Comparison of ENCODE assay signal across 8 cellular contexts in genomic region chr7:148697256-148697841, GRCh38. TPM values are rescaled to one million over a fixed set of nuclear protein-coding genes. Genes with fewer than 3 reads are reported as not detected.
DNase-seq lines count a peak whose midpoint lies in the region; ATAC-seq, FAIRE-seq and TF ChIP-seq lines count a peak whose summit lies in the region.

No MANE protein-coding gene starts in this region.

- TF ChIP-seq POLR2A in A549 (IDR thresholded peaks at IDR 0.05; ENCODE audit: low read length) = no peak
- TF ChIP-seq POLR2A in prostate gland (IDR thresholded peaks at IDR 0.05) = no peak

- H3K4me3 ChIP-seq in A549 (peak overlapping the region; percentile 78), MM.1S (ENCODE audit: low read length) (peak overlapping the region; percentile 80), prostate gland (peak overlapping the region; percentile 64 to 95)

- H3K27me3 Mint-ChIP-seq in activated T-cell treated with anti-CD3 and anti-CD28 coated beads, Interleukin-2, amount 50 U/mL, for 72 hours (ENCODE audit: low read depth) = no peaks in the 10 kb centered on the region

- TF ChIP-seq CTCF in A549 (IDR thresholded peaks at IDR 0.05) = no peak
- TF ChIP-seq CTCF in MM.1S (IDR thresholded peaks at IDR 0.05; ENCODE audit: low read length) = no peak
- no peak for TF ChIP-seq CTCF in foreskin keratinocyte (conservative IDR thresholded peaks at IDR 0.05)
- no peak for TF ChIP-seq CTCF in prostate gland (IDR thresholded peaks at IDR 0.05)

- H3K9me2 ChIP-seq in MM.1S (replicated peaks; ENCODE audit: insufficient read depth, low read length) = no peaks in the 10 kb centered on the region

- no peak for ATAC-seq in A549
- peak; percentile 47 to 59 for ATAC-seq in activated T-cell treated with anti-CD3 and anti-CD28 coated beads, Interleukin-2, amount 50 U/mL, for 72 hours (replicated peaks in 1 of 2)
- peak; percentile 11 for ATAC-seq in foreskin keratinocyte
- ATAC-seq in GM21737 (IDR thresholded peaks at IDR 0.05; ENCODE audit: unreplicated experiment) = no peak

- H3K36me3 Mint-ChIP-seq in activated T-cell treated with anti-CD3 and anti-CD28 coated beads, Interleukin-2, amount 50 U/mL, for 72 hours (ENCODE audit: insufficient read depth in 2 of 2) = peaks cover 6 to 9% of the 10 kb centered on the region in 2 donors

- H3K4me3 Mint-ChIP-seq in activated T-cell treated with anti-CD3 and anti-CD28 coated beads, Interleukin-2, amount 50 U/mL, for 72 hours = peak overlapping the region; percentile 79 to 95

- H3K4me2 ChIP-seq in A549 = peak overlapping the region; percentile 93
- peak overlapping the region; percentile 83 for H3K4me2 ChIP-seq in MM.1S (ENCODE audit: low read depth, low read length)

- TF ChIP-seq EP300 in A549 (IDR thresholded peaks at IDR 0.05) = no peak

- DNase-seq in A549 (ENCODE audit: low read depth in 1 of 2, low spot score in 1 of 2) (no peak), MM.1S (no peak), foreskin keratinocyte (peak in 1 of 2 donors; percentile 44), prostate gland (ENCODE audit: low spot score) (peak; percentile 6), T1000 (lab: John Stamatoyannopoulos, UW) (no peak), GM19240 (ENCODE audit: insufficient read length, low spot score) (no peak)
- peak; percentile 69 to 77 for DNase-seq in activated T-cell treated with anti-CD3 and anti-CD28 coated beads, Interleukin-2, amount 50 U/mL, for 72 hours

- peaks cover 45% of the 10 kb centered on the region for H3K79me2 ChIP-seq in MM.1S (ENCODE audit: low read length)

- no peaks in the 10 kb centered on the region for H3K27me3 ChIP-seq in MM.1S (replicated peaks; ENCODE audit: insufficient read depth, low read length)
- H3K27me3 ChIP-seq in foreskin keratinocyte = no peaks in the 10 kb centered on the region
- no peaks in the 10 kb centered on the region for H3K27me3 ChIP-seq in prostate gland (replicated peaks; ENCODE audit: insufficient read depth)

- peak overlapping the region; percentile 75 for H2AFZ ChIP-seq in MM.1S (ENCODE audit: low read length)

- 93% methylated on average over 13 of the region's 13 CpGs for WGBS in A549 (ENCODE audit: missing lambda C conversion rate)
- WGBS in prostate gland = 25% methylated on average over 13 of the region's 13 CpGs

- peaks cover 53% of the 10 kb centered on the region for H3K4me1 Mint-ChIP-seq in activated T-cell treated with anti-CD3 and anti-CD28 coated beads, Interleukin-2, amount 50 U/mL, for 72 hours (ENCODE audit: low read depth)

- H3K9ac ChIP-seq in MM.1S (ENCODE audit: low read length) = peak overlapping the region; percentile 91

- H3K27ac ChIP-seq in A549 = peak overlapping the region in 1 of 2 experiments; percentile 98; a peak in 4 of 6 replicates
- H3K27ac ChIP-seq in MM.1S (ENCODE audit: low read length) = peak overlapping the region; percentile 83; the same call in 1 of the 2 replicates
- peak overlapping the region; percentile 93 for H3K27ac ChIP-seq in foreskin keratinocyte
- H3K27ac ChIP-seq in prostate gland = peak overlapping the region; percentile 87 to 97

- POLR2A ChIA-PET in A549 (lab: Yijun Ruan, JAX) = interaction anchor here (0.6 to 2.4 kb wide), 2 partner anchors 244 to 559 kb away, joined by 3 to 10 read pairs; no protein-coding TSS in a partner anchor

- TF ChIP-seq RAD21 in A549 (conservative IDR thresholded peaks at IDR 0.05 in 1 of 2, IDR thresholded peaks at IDR 0.05 in 1 of 2) = no peak

- H3K36me3 ChIP-seq in MM.1S (replicated peaks; ENCODE audit: insufficient read depth, low read length) (no peaks in the 10 kb centered on the region), prostate gland (no peaks in the 10 kb centered on the region)

- intact Hi-C loops in prostate gland (cut with DNase I) = loop anchor here (5.0 to 10.0 kb wide), 3 partner anchors 187 to 290 kb away; partner anchors contain the start of gene EZH2

- H3K27ac Mint-ChIP-seq in activated T-cell treated with anti-CD3 and anti-CD28 coated beads, Interleukin-2, amount 50 U/mL, for 72 hours = peak overlapping the region; percentile 98

- CTCF ChIA-PET in A549 (lab: Yijun Ruan, JAX) = no interaction called here

- peaks cover 19% of the 10 kb centered on the region for H3F3A ChIP-seq in MM.1S (ENCODE audit: insufficient read depth, low read length)

- H4K20me1 ChIP-seq in MM.1S (ENCODE audit: insufficient read depth, low read length) = peaks cover 16% of the 10 kb centered on the region

- no peak for FAIRE-seq in A549 (lab: Jason Lieb, UNC)

- H3K9me3 ChIP-seq in A549 (no peaks in the 10 kb centered on the region), MM.1S (replicated peaks; ENCODE audit: insufficient read depth, low read length) (no peaks in the 10 kb centered on the region), prostate gland (no peaks in the 10 kb centered on the region)

- H3K9me3 Mint-ChIP-seq in activated T-cell treated with anti-CD3 and anti-CD28 coated beads, Interleukin-2, amount 50 U/mL, for 72 hours = no peaks in the 10 kb centered on the region

- peaks cover 28% of the 10 kb centered on the region for H3K4me1 ChIP-seq in A549
- H3K4me1 ChIP-seq in MM.1S (ENCODE audit: low read length) = peaks cover 19% of the 10 kb centered on the region
- peaks cover 27% of the 10 kb centered on the region for H3K4me1 ChIP-seq in foreskin keratinocyte
- peaks cover 2% of the 10 kb centered on the region for H3K4me1 ChIP-seq in prostate gland (replicated peaks)

TF ChIP-seq in A549, 52 proteins besides CTCF, POLR2A, EP300 and RAD21:
- TF ChIP-seq BHLHE40 (IDR thresholded peaks at IDR 0.05; ENCODE audit: low read depth, low read length) = no peak
- TF ChIP-seq HMGXB4 (CRISPR knock-in tag; IDR thresholded peaks at IDR 0.05; ENCODE audit: borderline replicate concordance) = no peak
- TF ChIP-seq FOSL2 (IDR thresholded peaks at IDR 0.05) = no peak
- TF ChIP-seq FOSL2 (CRISPR knock-in tag; IDR thresholded peaks at IDR 0.05) = no peak
- no peak for TF ChIP-seq KDM5A (IDR thresholded peaks at IDR 0.05)
- TF ChIP-seq SMC3 (IDR thresholded peaks at IDR 0.05) = no peak
- no peak for TF ChIP-seq RCOR1 (IDR thresholded peaks at IDR 0.05; ENCODE audit: low read depth, low read length)
- TF ChIP-seq MAFK (IDR thresholded peaks at IDR 0.05; ENCODE audit: partially characterized antibody) = no peak
- no peak for TF ChIP-seq RFX5 (IDR thresholded peaks at IDR 0.05)
- no peak for TF ChIP-seq ZFP36 (IDR thresholded peaks at IDR 0.05; ENCODE audit: borderline replicate concordance, partially characterized antibody)
- TF ChIP-seq CHD4 (IDR thresholded peaks at IDR 0.05; ENCODE audit: borderline replicate concordance) = no peak
- no peak for TF ChIP-seq HOXB5 (CRISPR knock-in tag; IDR thresholded peaks at IDR 0.05)
- TF ChIP-seq NFE2L2 (conservative IDR thresholded peaks at IDR 0.05; ENCODE audit: low read length) = no peak
- no peak for TF ChIP-seq FOXS1 (CRISPR knock-in tag; IDR thresholded peaks at IDR 0.05)
- TF ChIP-seq ZSCAN20 (CRISPR knock-in tag; IDR thresholded peaks at IDR 0.05) = no peak
- TF ChIP-seq CBX2 (IDR thresholded peaks at IDR 0.05; ENCODE audit: borderline replicate concordance, low read depth) = no peak
- TF ChIP-seq TFCP2L1 (CRISPR knock-in tag; IDR thresholded peaks at IDR 0.05) = no peak
- no peak for TF ChIP-seq HEYL (CRISPR knock-in tag; IDR thresholded peaks at IDR 0.05)

RNA-seq across cellular contexts. Expression of gene CUL1, which starts 1.4 kb away (rescaled TPM):
- 59.3 and 70.6 TPM in 2 replicates for polyA plus RNA-seq in A549 (2011; rRNA removed)
- 31.7 and 34.0 TPM in 2 replicates for polyA plus RNA-seq in A549 (2012; cell fraction: cytosol; rRNA removed)
- 19.2 and 29.9 TPM in 2 replicates for polyA plus RNA-seq in A549 (2012; cell fraction: nucleus; rRNA removed)
- polyA plus RNA-seq in A549 (2017; fragmentation: RNase III; extraction: RNeasy Plus Mini Kit Qiagen cat#74134 plus additional on column Dnase treatment) = 55.1 to 57.9 TPM (median 56.8 TPM) in 3 replicates
- 40.7 and 48.0 TPM in 2 replicates for polyA minus RNA-seq in A549 (2011; rRNA and poly(A)+ RNA removed)
- total RNA-seq in activated T-cell treated with anti-CD3 and anti-CD28 coated beads, Interleukin-2, amount 50 U/mL, for 72 hours = 10 to 100 TPM; 66.6 to 68.6 TPM
- total RNA-seq in foreskin keratinocyte = 58.8 and 63.3 TPM in 2 replicates
- 27.4 and 32.7 TPM in 2 replicates for polyA plus RNA-seq in foreskin keratinocyte
- total RNA-seq in prostate gland = 100 to 1,000 TPM in 1 of 2 donors, 10 to 100 TPM in 1; 39.0 to 105 TPM

Comparison
In these comparisons a context has a peak if more than half of its experiments do, and no peak if none do; other contexts are left out.
1. ATAC-seq: peak in activated T-cell treated with anti-CD3 and anti-CD28 coated beads, Interleukin-2, amount 50 U/mL, for 72 hours (2 of 2) and foreskin keratinocyte (single experiment); none in A549 (0 of 2) and GM21737 (single experiment).
2. DNase-seq: peak in activated T-cell treated with anti-CD3 and anti-CD28 coated beads, Interleukin-2, amount 50 U/mL, for 72 hours (2 of 2) and prostate gland (single experiment); none in A549 (0 of 2), MM.1S (single experiment), T1000 (single experiment) and GM19240 (single experiment).
3. Peak in every context shown above with its lines, with median percentiles within 50 percentile points of each other: H3K4me3 ChIP-seq.